8 cellular contexts compared by ENCODE assay signal in the genomic region with DNA sequence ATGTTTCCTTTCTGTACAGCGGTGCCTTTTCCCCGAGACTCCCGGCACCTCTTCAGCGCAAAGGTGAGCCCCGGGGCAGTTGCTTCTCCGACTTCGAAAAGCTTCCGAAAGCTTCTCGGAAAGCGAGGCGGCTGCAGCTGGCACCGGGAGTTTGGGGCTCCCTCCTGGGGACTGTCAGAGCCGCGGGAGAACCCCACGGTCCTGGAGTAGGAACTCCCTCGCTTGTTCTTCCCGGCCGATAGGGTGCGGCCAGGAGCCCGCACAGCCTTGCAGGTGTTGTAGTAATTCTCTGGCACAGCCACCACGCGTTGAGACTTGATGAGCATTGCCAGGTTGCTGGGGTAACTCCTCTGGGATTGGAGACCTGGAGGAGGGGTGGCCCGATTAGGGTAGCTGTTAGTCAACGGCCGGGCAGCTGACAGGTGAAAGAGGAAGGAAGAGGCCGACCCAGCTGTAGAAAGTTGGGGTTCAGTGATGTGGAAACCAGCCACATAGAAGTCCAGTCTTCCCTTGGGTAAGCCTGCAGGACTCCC. TPM values are rescaled to one million over a fixed set of nuclear protein-coding genes. Genes with fewer than 3 reads are reported as not detected.
DNase-seq lines count a peak whose midpoint lies in the region; ATAC-seq, FAIRE-seq and TF ChIP-seq lines count a peak whose summit lies in the region.

No MANE protein-coding gene starts in this region.

- H3K4me1 Mint-ChIP-seq in activated naive CD4-positive, alpha-beta T cell treated with anti-CD3 and anti-CD28 coated beads, Interleukin-2, amount 50 U/mL, for 24 hours: peaks cover 32% of the 10 kb centered on the region

- H3K9me3 Mint-ChIP-seq in activated naive CD4-positive, alpha-beta T cell treated with anti-CD3 and anti-CD28 coated beads, Interleukin-2, amount 50 U/mL, for 24 hours: no peaks in the 10 kb centered on the region

- intact Hi-C loops in heart right ventricle (cut with DNase I) (loop anchor here in 4 of 10 donors (5.0 to 10.0 kb wide), 3 partner anchors 106 to 451 kb away; a partner anchor contains a TSS), vagina (cut with DNase I) (no loop called here)

- no peaks in the 10 kb centered on the region for H3K27me3 ChIP-seq in heart right ventricle
- H3K27me3 ChIP-seq in vagina: no peaks in the 10 kb centered on the region

- H3K27me3 Mint-ChIP-seq in activated naive CD4-positive, alpha-beta T cell treated with anti-CD3 and anti-CD28 coated beads, Interleukin-2, amount 50 U/mL, for 24 hours: no peaks in the 10 kb centered on the region

- peak in 3 of 9 donors; percentile 21 to 32 (median 31) for TF ChIP-seq CTCF in heart right ventricle (IDR thresholded peaks at IDR 0.05)
- no peak for TF ChIP-seq CTCF in vagina (IDR thresholded peaks at IDR 0.05)

- peak; percentile 13 for DNase-seq in GDM1 (lab: John Stamatoyannopoulos, UW)
- peak; percentile 40 for DNase-seq in H54 (ENCODE audit: insufficient read length, low spot score)
- DNase-seq in Kasumi-1 (lab: John Stamatoyannopoulos, UW): peak; percentile 48
- peak; percentile 46 for DNase-seq in RPMI7951 (ENCODE audit: low read depth)
- DNase-seq in heart right ventricle: peak; percentile 42 to 51
- DNase-seq in pons (ENCODE audit: low spot score): peak; percentile 45
- peak in 1 of 2 donors; percentile 91 for DNase-seq in vagina (ENCODE audit: extremely low spot score in 2 of 2)

- H3K4me3 ChIP-seq in heart right ventricle: peak overlapping the region; percentile 84 to 100 (median 96)
- H3K4me3 ChIP-seq in vagina: peak overlapping the region; percentile 85 to 97

- FAIRE-seq in H54 (lab: Jason Lieb, UNC): peak; percentile 58

- WGBS in heart right ventricle, 2 donors: 3% methylated on average over 26 of the region's 26 CpGs

- peak overlapping the region; percentile 98 for H3K4me3 Mint-ChIP-seq in activated naive CD4-positive, alpha-beta T cell treated with anti-CD3 and anti-CD28 coated beads, Interleukin-2, amount 50 U/mL, for 24 hours

- ATAC-seq in heart right ventricle: peak in 5 of 8 donors; percentile 8 to 42 (median 15)

- H3K27ac ChIP-seq in heart right ventricle: peak overlapping the region in 9 of 10 donors; percentile 74 to 94 (median 88)
- H3K27ac ChIP-seq in vagina: peak overlapping the region; percentile 71

- H3K27ac Mint-ChIP-seq in activated naive CD4-positive, alpha-beta T cell treated with anti-CD3 and anti-CD28 coated beads, Interleukin-2, amount 50 U/mL, for 24 hours: peak overlapping the region; percentile 82

- H3K4me1 ChIP-seq in heart right ventricle (peaks cover 0 to 36% (median 27%) of the 10 kb centered on the region in 9 donors), vagina (peaks cover 32% of the 10 kb centered on the region)

- TF ChIP-seq POLR2A in H54 (IDR thresholded peaks at IDR 0.05; ENCODE audit: low read depth, low read length) (no peak), vagina (IDR thresholded peaks at IDR 0.05) (no peak)

- H3K36me3 Mint-ChIP-seq in activated naive CD4-positive, alpha-beta T cell treated with anti-CD3 and anti-CD28 coated beads, Interleukin-2, amount 50 U/mL, for 24 hours: peaks cover 10% of the 10 kb centered on the region

- H3K36me3 ChIP-seq in heart right ventricle (peaks cover 0 to 15% (median under 1%) of the 10 kb centered on the region in 9 donors), vagina (peaks cover 0 to 6% of the 10 kb centered on the region in 2 donors)

- H3K9me3 ChIP-seq in heart right ventricle: no peaks in the 10 kb centered on the region
- no peaks in the 10 kb centered on the region for H3K9me3 ChIP-seq in vagina

RNA-seq across cellular contexts. Expression of a gene that starts 0.7 kb away (rescaled TPM):
- 7.9 and 12.5 TPM in 2 replicates for total RNA-seq in RPMI7951 (2014; rRNA removed; shearing (Covaris generic))
- total RNA-seq in heart right ventricle (10 to 100 TPM in 9 of 10 donors, 1 to 10 TPM in 1; 9.8 to 22.5 (median 16.0) TPM), vagina (20.6 TPM)
- polyA plus RNA-seq in heart right ventricle: 1 to 10 TPM; 2.3 to 5.7 TPM

RNA-seq across cellular contexts. Expression of a gene that starts 1.1 kb away (rescaled TPM):
- total RNA-seq in RPMI7951 (2014; rRNA removed; shearing (Covaris generic)): 26.8 and 27.6 TPM in 2 replicates
- total RNA-seq in heart right ventricle (10 to 100 TPM; 10.6 to 15.6 (median 13.0) TPM), vagina (11.0 TPM)
- 10 to 100 TPM; 10.2 to 16.0 TPM for polyA plus RNA-seq in heart right ventricle

RNA-seq across cellular contexts. Expression of a gene that starts 33.5 kb away (rescaled TPM):
- total RNA-seq in RPMI7951 (2014; rRNA removed; shearing (Covaris generic)): 2.1 and 2.2 TPM in 2 replicates
- total RNA-seq in heart right ventricle (1 to 10 TPM in 8 of 10 donors, under 1 TPM in 2; 0.92 to 2.5 (median 1.6) TPM), vagina (0.74 TPM)
- polyA plus RNA-seq in heart right ventricle: 1 to 10 TPM in 1 of 2 donors, under 1 TPM in 1; 0.73 to 1.2 TPM
